8 cellular contexts compared by ENCODE assay signal in genomic region chr19:8158411-8159074, GRCh38. TPM values are rescaled to one million over a fixed set of nuclear protein-coding genes. Genes with fewer than 3 reads are reported as not detected.
A peak's percentile ranks its signal among the peaks of the same experiment; 100 is the strongest.
DNase-seq lines count a peak whose midpoint lies in the region; ATAC-seq and TF ChIP-seq lines count a peak whose summit lies in the region.

No MANE protein-coding gene starts in this region.

- no peak overlapping the region for H3K4me3 ChIP-seq in brain microvascular endothelial cell (ENCODE audit: low read depth, low read length)

- peak overlapping the region in 1 of 6 donors; percentile 84 for H3K27ac Mint-ChIP-seq in immature natural killer cell

- no peak overlapping the region for H3K4me3 Mint-ChIP-seq in immature natural killer cell

- no peaks in the 10 kb centered on the region for H3K27me3 ChIP-seq in brain microvascular endothelial cell (replicated peaks)

- H3K27me3 Mint-ChIP-seq in immature natural killer cell (ENCODE audit: low read depth in 3 of 3) = peaks cover 3 to 6% (median 3%) of the 10 kb centered on the region in 3 donors

- TF ChIP-seq CTCF in brain microvascular endothelial cell (IDR thresholded peaks at IDR 0.05; ENCODE audit: low read depth, low read length, missing control alignments) = peak; percentile 75

- in situ Hi-C loops in brain microvascular endothelial cell (cut with HindIII; ENCODE audit: low pct_ligation_motif_present, low sequenced_read_pairs) = no loop called here

- no peaks in the 10 kb centered on the region for H3K36me3 ChIP-seq in brain microvascular endothelial cell (replicated peaks)

- H3K9me3 Mint-ChIP-seq in immature natural killer cell = no peaks in the 10 kb centered on the region

- no peak for ATAC-seq in HG02870 (IDR thresholded peaks at IDR 0.05; ENCODE audit: unreplicated experiment)

- peaks cover 2 to 6% of the 10 kb centered on the region in 2 donors for H3K4me1 Mint-ChIP-seq in immature natural killer cell

- no peak overlapping the region for H3K27ac ChIP-seq in brain microvascular endothelial cell

- DNase-seq in activated gamma-delta T cell treated with Interleukin-2 at 50 U/mL for 16 hours (peak; percentile 34), activated gamma-delta T cell (lab: John Stamatoyannopoulos, UW) (no peak), NCI-H146 treated with DMSO at 0.1 percent for 48 hours (lab: John Stamatoyannopoulos, UW; ENCODE audit: unreplicated experiment) (peak; percentile 31), SW 1271 (lab: John Stamatoyannopoulos, UW) (peak; percentile 32 to 83), brain microvascular endothelial cell (peak; percentile 75), immature natural killer cell (peak; percentile 74 to 80 (median 77))
- DNase-seq in stimulated activated CD4-positive, alpha-beta T cell treated with anti-CD3 and anti-CD28 coated beads, Interleukin-2, amount 100 ng/mL, for 48 hours = peak; percentile 26 to 39

- H3K36me3 Mint-ChIP-seq in immature natural killer cell = no peaks in the 10 kb centered on the region

RNA-seq across cellular contexts. Expression of gene FBN3, which starts 9.2 kb away (rescaled TPM):
- not detected for polyA plus RNA-seq in immature natural killer cell

RNA-seq across cellular contexts. Expression of gene CERS4, which starts 50.6 kb away (rescaled TPM):
- polyA plus RNA-seq in immature natural killer cell = 10 to 100 TPM; 38.0 to 61.1 (median 48.1) TPM
